ENCODE assay signal across 10 cellular contexts in genomic region chr9:16515879-16516289, GRCh38.
DNase-seq lines count a peak whose midpoint lies in the region; ATAC-seq and TF ChIP-seq lines count a peak whose summit lies in the region.
"Had no signal": no experiment of that assay in that cellular context is flagged by ENCODE, and none has a peak within 500 bp of the region (broad histone marks: within the 10 kb centered on the region; RNA-seq: fewer than 3 reads in every experiment).

No MANE protein-coding gene starts in this region.

- H2AFZ ChIP-seq in ACC112 (ENCODE audit: low read length, unreplicated experiment), result peak overlapping the region; percentile 42

- H3K27me3 ChIP-seq in ACC112 (ENCODE audit: insufficient read depth, low read length), result no peaks in the 10 kb centered on the region

- H3K79me2 ChIP-seq in ACC112 (ENCODE audit: control insufficient read depth, insufficient read depth, low read length, unreplicated experiment), result peaks cover 8% of the 10 kb centered on the region

- DNase-seq in NCI-H446 treated with DMSO at 0.1 percent for 48 hours (lab: John Stamatoyannopoulos, UW) (peak; percentile 50), fibroblast of mammary gland (ENCODE audit: low read depth) (peak; percentile 85), myocyte (ENCODE audit: low read depth) (peak; percentile 58), DMS153 treated with DMSO at 0.1 percent for 48 hours (lab: John Stamatoyannopoulos, UW; ENCODE audit: unreplicated experiment) (no peak)
- DNase-seq: activated naive CD4-positive, alpha-beta T cell; NCI-H1105 treated with DMSO at 0.1 percent for 48 hours had no signal

- peaks cover 28% of the 10 kb centered on the region for H3K4me1 ChIP-seq in ACC112 (ENCODE audit: control insufficient read depth, insufficient read depth, low read length, unreplicated experiment)

- peaks cover 6% of the 10 kb centered on the region; the same call in 1 of the 2 replicates for H3K36me3 ChIP-seq in ACC112 (ENCODE audit: insufficient read depth, low read length)

- no peak for ATAC-seq in GM21786 (IDR thresholded peaks at IDR 0.05; ENCODE audit: unreplicated experiment)
- ATAC-seq in GM19351 (IDR thresholded peaks at IDR 0.05; ENCODE audit: unreplicated experiment), result no peak
- ATAC-seq in HG03045 (IDR thresholded peaks at IDR 0.05; ENCODE audit: unreplicated experiment), result no peak

- H3K27ac ChIP-seq in ACC112 (ENCODE audit: low read depth, low read length), result peak overlapping the region; percentile 63

- no peak for TF ChIP-seq CTCF in fibroblast of mammary gland (conservative IDR thresholded peaks at IDR 0.05; ENCODE audit: control insufficient read depth, insufficient read depth, low read depth, low read length)

- H3K4me3 ChIP-seq in ACC112 (ENCODE audit: low read depth, low read length) (no peak overlapping the region), fibroblast of mammary gland (ENCODE audit: control insufficient read depth, low read depth, low read length) (no peak overlapping the region)
